In the genomic region with DNA sequence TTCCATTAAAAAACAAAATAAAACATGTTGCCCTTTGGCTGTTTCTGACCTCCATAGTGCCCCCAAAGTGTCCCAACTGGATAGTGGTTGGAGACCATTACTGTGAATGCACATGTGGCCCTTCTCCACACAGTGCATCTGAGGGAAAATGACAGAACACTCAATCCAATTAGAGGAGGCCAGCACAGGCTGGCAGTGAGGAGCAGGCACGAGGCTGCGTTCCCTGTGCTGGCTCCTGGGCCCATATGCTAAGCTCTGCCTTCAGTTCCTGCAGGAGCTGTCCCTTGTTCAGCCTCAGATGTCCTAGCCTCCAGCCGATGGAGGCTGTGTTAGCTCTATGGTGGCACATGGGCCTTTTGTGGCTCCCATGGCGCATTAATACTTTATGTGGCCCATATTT, we compare ENCODE assay signal across 1 cellular context.
TF ChIP-seq lines count a peak whose summit lies in the region.

No MANE protein-coding gene starts in this region.

TF ChIP-seq in IMR-90, 13 proteins besides CTCF, POLR2A, EP300 and RAD21:
- no peak for TF ChIP-seq FOS (IDR thresholded peaks at IDR 0.05; ENCODE audit: low read depth, low read length)
- TF ChIP-seq, protein P1, sequence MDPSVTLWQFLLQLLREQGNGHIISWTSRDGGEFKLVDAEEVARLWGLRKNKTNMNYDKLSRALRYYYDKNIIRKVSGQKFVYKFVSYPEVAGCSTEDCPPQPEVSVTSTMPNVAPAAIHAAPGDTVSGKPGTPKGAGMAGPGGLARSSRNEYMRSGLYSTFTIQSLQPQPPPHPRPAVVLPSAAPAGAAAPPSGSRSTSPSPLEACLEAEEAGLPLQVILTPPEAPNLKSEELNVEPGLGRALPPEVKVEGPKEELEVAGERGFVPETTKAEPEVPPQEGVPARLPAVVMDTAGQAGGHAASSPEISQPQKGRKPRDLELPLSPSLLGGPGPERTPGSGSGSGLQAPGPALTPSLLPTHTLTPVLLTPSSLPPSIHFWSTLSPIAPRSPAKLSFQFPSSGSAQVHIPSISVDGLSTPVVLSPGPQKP (IDR thresholded peaks at IDR 0.05; ENCODE audit: borderline replicate concordance, low read depth, low read length), result no peak
- no peak for TF ChIP-seq BHLHE40 (IDR thresholded peaks at IDR 0.05; ENCODE audit: low read depth, low read length)
- TF ChIP-seq, protein P2, sequence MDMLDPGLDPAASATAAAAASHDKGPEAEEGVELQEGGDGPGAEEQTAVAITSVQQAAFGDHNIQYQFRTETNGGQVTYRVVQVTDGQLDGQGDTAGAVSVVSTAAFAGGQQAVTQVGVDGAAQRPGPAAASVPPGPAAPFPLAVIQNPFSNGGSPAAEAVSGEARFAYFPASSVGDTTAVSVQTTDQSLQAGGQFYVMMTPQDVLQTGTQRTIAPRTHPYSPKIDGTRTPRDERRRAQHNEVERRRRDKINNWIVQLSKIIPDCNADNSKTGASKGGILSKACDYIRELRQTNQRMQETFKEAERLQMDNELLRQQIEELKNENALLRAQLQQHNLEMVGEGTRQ (IDR thresholded peaks at IDR 0.05; ENCODE audit: low read depth, low read length), result no peak
- no peak for TF ChIP-seq CEBPB (IDR thresholded peaks at IDR 0.05; ENCODE audit: low read depth, low read length)
- no peak for TF ChIP-seq RFX5 (IDR thresholded peaks at IDR 0.05; ENCODE audit: low read depth, low read length)
- TF ChIP-seq MXI1 (IDR thresholded peaks at IDR 0.05; ENCODE audit: borderline replicate concordance, low read depth, low read length), result no peak
